ENCODE assay signal across 19 cellular contexts in the genomic region with DNA sequence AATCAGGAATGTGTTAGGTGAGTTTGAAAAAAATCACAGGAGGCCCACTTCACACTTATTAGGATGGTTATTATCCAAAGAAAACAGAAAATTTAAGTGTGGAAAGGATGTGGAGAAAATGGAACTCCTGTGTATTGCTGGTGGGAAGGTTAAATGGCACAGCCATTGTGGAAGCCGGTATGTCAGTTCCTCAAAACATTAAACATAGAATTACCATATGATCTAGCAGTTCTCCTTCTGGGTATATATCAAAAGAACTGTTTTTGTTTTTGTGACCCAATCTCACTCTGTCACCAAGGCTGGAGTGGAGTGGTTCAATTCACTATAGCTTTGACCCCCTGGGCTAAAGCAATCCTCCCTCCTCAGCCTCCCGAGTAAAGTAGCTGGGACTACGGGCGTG. TPM values are rescaled to one million over a fixed set of nuclear protein-coding genes. Genes with fewer than 3 reads are reported as not detected.
DNase-seq lines count a peak whose midpoint lies in the region; ATAC-seq and TF ChIP-seq lines count a peak whose summit lies in the region.
"Had no signal": no experiment of that assay in that cellular context is flagged by ENCODE, and none has a peak within 500 bp of the region (broad histone marks: within the 10 kb centered on the region; RNA-seq: fewer than 3 reads in every experiment).

No MANE protein-coding gene starts in this region.

- H3K4me1 Mint-ChIP-seq in CD14-positive monocyte, result peaks cover 24% of the 10 kb centered on the region
- H3K4me1 Mint-ChIP-seq in neural crest cell, result peaks cover 25% of the 10 kb centered on the region
- peaks cover 16% of the 10 kb centered on the region for H3K4me1 Mint-ChIP-seq in activated T-helper 2 cell treated with anti-CD3 and anti-CD28 coated beads, Interferon-gamma antibody, Interleukin-2, Interleukin-4, amounts not matched to agents 10 μg/mL and 5 μg/mL and 100 μg/mL, durations not matched to agents 14 hours and 24 hours and 36 hours (ENCODE audit: low read depth)

- H3K27me3 Mint-ChIP-seq in CD14-positive monocyte (ENCODE audit: low read depth in 3 of 3) (no peaks in the 10 kb centered on the region), neural crest cell (ENCODE audit: low read depth) (no peaks in the 10 kb centered on the region)
- no peaks in the 10 kb centered on the region for H3K27me3 Mint-ChIP-seq in activated T-helper 2 cell treated with anti-CD3 and anti-CD28 coated beads, Interferon-gamma antibody, Interleukin-2, Interleukin-4, amounts not matched to agents 10 μg/mL and 5 μg/mL and 100 μg/mL, durations not matched to agents 14 hours and 24 hours and 36 hours (ENCODE audit: low read depth)
- H3K27me3 Mint-ChIP-seq: CD4-positive, alpha-beta T cell had no signal

- H3F3A ChIP-seq in PC-3 (ENCODE audit: low read length, unreplicated experiment), result no peaks in the 10 kb centered on the region

- DNase-seq in CD14-positive monocyte (ENCODE audit: low spot score) (no peak), PC-3 (no peak), colonic mucosa (no peak), neural crest cell (ENCODE audit: low read depth, low spot score) (no peak), T-helper 2 cell (no peak), NCI-H1092 (lab: John Stamatoyannopoulos, UW) (no peak)
- no peak for DNase-seq in activated T-helper 2 cell treated with anti-CD3 and anti-CD28 coated beads, Interferon-gamma antibody, Interleukin-2, Interleukin-4, amounts not matched to agents 10 μg/mL and 5 μg/mL and 100 μg/mL, durations not matched to agents 14 hours and 24 hours and 36 hours (ENCODE audit: low spot score)
- DNase-seq: CD4-positive, alpha-beta T cell; DMS79 treated with DMSO at 0.1 percent for 48 hours; KBM-7; NCI-H1417; NCI-H1930; NCI-H2171; NCI-H446 treated with DMSO at 0.1 percent for 48 hours; NCI-H748 treated with DMSO at 0.1 percent for 48 hours; SHP77 had no signal

- H3K27ac ChIP-seq in PC-3 (ENCODE audit: low read length) (0 out of 2 replicates have a peak overlapping the region, but pooled peaks have one; percentile 2), colonic mucosa (peak overlapping the region; percentile 16)

- peak overlapping the region; percentile 17 to 81 (median 69) for H3K27ac Mint-ChIP-seq in CD14-positive monocyte
- peak overlapping the region; percentile 41 for H3K27ac Mint-ChIP-seq in neural crest cell (ENCODE audit: unreplicated experiment)
- no peak overlapping the region for H3K27ac Mint-ChIP-seq in activated T-helper 2 cell treated with anti-CD3 and anti-CD28 coated beads, Interferon-gamma antibody, Interleukin-2, Interleukin-4, amounts not matched to agents 10 μg/mL and 5 μg/mL and 100 μg/mL, durations not matched to agents 14 hours and 24 hours and 36 hours
- H3K27ac Mint-ChIP-seq: CD4-positive, alpha-beta T cell had no signal

- H3K4me3 Mint-ChIP-seq in CD14-positive monocyte (no peak overlapping the region), neural crest cell (no peak overlapping the region)
- no peak overlapping the region for H3K4me3 Mint-ChIP-seq in activated T-helper 2 cell treated with anti-CD3 and anti-CD28 coated beads, Interferon-gamma antibody, Interleukin-2, Interleukin-4, amounts not matched to agents 10 μg/mL and 5 μg/mL and 100 μg/mL, durations not matched to agents 14 hours and 24 hours and 36 hours (ENCODE audit: low read depth)
- H3K4me3 Mint-ChIP-seq: CD4-positive, alpha-beta T cell had no signal

- peaks cover 35 to 53% of the 10 kb centered on the region in 2 donors for H3K36me3 Mint-ChIP-seq in CD14-positive monocyte
- peaks cover 2% of the 10 kb centered on the region for H3K36me3 Mint-ChIP-seq in neural crest cell (ENCODE audit: low read depth)
- peaks cover 26% of the 10 kb centered on the region for H3K36me3 Mint-ChIP-seq in activated T-helper 2 cell treated with anti-CD3 and anti-CD28 coated beads, Interferon-gamma antibody, Interleukin-2, Interleukin-4, amounts not matched to agents 10 μg/mL and 5 μg/mL and 100 μg/mL, durations not matched to agents 14 hours and 24 hours and 36 hours (ENCODE audit: low read depth)

- H3K79me2 ChIP-seq in PC-3 (ENCODE audit: low read length), result peaks cover 41% of the 10 kb centered on the region

- no TSS peak for BruUV-seq in PC-3 (replicated peaks; lab: Mats Ljungman, UMichigan)

- no peak overlapping the region for H3K4me2 ChIP-seq in PC-3 (ENCODE audit: low read length)

- H3K4me1 ChIP-seq in PC-3 (ENCODE audit: insufficient read depth, low read length) (peaks cover 23% of the 10 kb centered on the region), colonic mucosa (peaks cover 13% of the 10 kb centered on the region)

- intact Hi-C loops in CD14-positive monocyte (cut with micrococcal nuclease) (no loop called here), PC-3 (cut with micrococcal nuclease) (no loop called here), colonic mucosa (cut with DNase I) (no loop called here)
- intact Hi-C loops in activated T-helper 2 cell treated with anti-CD3 and anti-CD28 coated beads, Interferon-gamma antibody, Interleukin-2, Interleukin-4, amounts not matched to agents 10 μg/mL and 5 μg/mL and 100 μg/mL, durations not matched to agents 14 hours and 24 hours and 36 hours (cut with micrococcal nuclease), result no loop called here

- POLR2A ChIA-PET in PC-3 (lab: Charles Lee; ENCODE audit: unreplicated experiment), result interaction anchor here (0.7 kb wide), 1 partner anchor 30 kb away, joined by 3 read pairs; no protein-coding TSS in a partner anchor

- H3K36me3 ChIP-seq in PC-3 (ENCODE audit: low read depth, low read length), result 0 out of 2 replicates have a peak, but pooled peaks cover 3% of the 10 kb centered on the region
- no peaks in the 10 kb centered on the region for H3K36me3 ChIP-seq in colonic mucosa

- no peak for ATAC-seq in PC-3
- no peak for ATAC-seq in activated CD4-positive, CD25-positive, alpha-beta regulatory T cell treated with anti-CD3 and anti-CD28 coated beads, Interleukin-2, amount 50 U/mL, for 24 hours
- ATAC-seq: Panc1 had no signal

- no peaks in the 10 kb centered on the region for H4K20me1 ChIP-seq in PC-3 (ENCODE audit: low read length)

- H3K9me2 ChIP-seq in PC-3 (replicated peaks; ENCODE audit: low read length), result no peaks in the 10 kb centered on the region

- H3K9me3 ChIP-seq in PC-3 (ENCODE audit: low read length) (no peaks in the 10 kb centered on the region), colonic mucosa (no peaks in the 10 kb centered on the region)

- CTCF ChIA-PET in PC-3 (lab: Charles Lee), result no interaction called here

- H3K27me3 ChIP-seq in PC-3 (ENCODE audit: low read length) (no peaks in the 10 kb centered on the region), colonic mucosa (no peaks in the 10 kb centered on the region)

- TF ChIP-seq CTCF in CD14-positive monocyte (IDR thresholded peaks at IDR 0.05) (no peak), PC-3 (conservative IDR thresholded peaks at IDR 0.05; ENCODE audit: low read depth, low read length) (no peak), colonic mucosa (IDR thresholded peaks at IDR 0.05) (no peak), neural crest cell (conservative IDR thresholded peaks at IDR 0.05) (no peak)

- H3K4me3 ChIP-seq in PC-3 (ENCODE audit: low read length) (no peak overlapping the region), colonic mucosa (no peak overlapping the region)

- H3K9ac ChIP-seq in PC-3 (ENCODE audit: low read length), result no peak overlapping the region
- H3K9ac ChIP-seq in colonic mucosa (ENCODE audit: low read depth in 2 of 2, low read length in 2 of 2), result no peak overlapping the region

- H2AFZ ChIP-seq in PC-3 (ENCODE audit: low read length), result no peak overlapping the region

- H3K9me3 Mint-ChIP-seq in CD14-positive monocyte (no peaks in the 10 kb centered on the region), neural crest cell (no peaks in the 10 kb centered on the region)
- H3K9me3 Mint-ChIP-seq in activated T-helper 2 cell treated with anti-CD3 and anti-CD28 coated beads, Interferon-gamma antibody, Interleukin-2, Interleukin-4, amounts not matched to agents 10 μg/mL and 5 μg/mL and 100 μg/mL, durations not matched to agents 14 hours and 24 hours and 36 hours, result no peaks in the 10 kb centered on the region
- H3K9me3 Mint-ChIP-seq: CD4-positive, alpha-beta T cell had no signal

RNA-seq across cellular contexts. Expression of a gene that starts 10.4 kb away (rescaled TPM):
- 10 to 100 TPM in 1 of 2 donors, 1 to 10 TPM in 1; 8.2 to 10.3 TPM for polyA plus RNA-seq in CD14-positive monocyte
- 32.3 and 39.6 TPM in 2 replicates for total RNA-seq in PC-3 (2014; rRNA removed)
- 10 to 100 TPM; 22.9 to 27.9 TPM for total RNA-seq in colonic mucosa
- total RNA-seq in neural crest cell, result 24.2 and 25.5 TPM in 2 replicates
- 37.6 and 39.3 TPM in 2 replicates for total RNA-seq in activated T-helper 2 cell treated with anti-CD3 and anti-CD28 coated beads, Interferon-gamma antibody, Interleukin-2, Interleukin-4, amounts not matched to agents 10 μg/mL and 5 μg/mL and 100 μg/mL, durations not matched to agents 14 hours and 24 hours and 36 hours

RNA-seq across cellular contexts. Expression of a gene that starts 10.8 kb away (rescaled TPM):
- polyA plus RNA-seq in CD14-positive monocyte, result 10 to 100 TPM; 15.7 to 21.5 TPM
- total RNA-seq in PC-3 (2014; rRNA removed) (51.2 and 53.3 TPM in 2 replicates), colonic mucosa (10 to 100 TPM; 38.1 to 48.0 TPM), neural crest cell (39.3 and 44.5 TPM in 2 replicates)
- total RNA-seq in activated T-helper 2 cell treated with anti-CD3 and anti-CD28 coated beads, Interferon-gamma antibody, Interleukin-2, Interleukin-4, amounts not matched to agents 10 μg/mL and 5 μg/mL and 100 μg/mL, durations not matched to agents 14 hours and 24 hours and 36 hours, result 44.4 and 48.0 TPM in 2 replicates

RNA-seq across cellular contexts. Expression of a gene that starts 26.7 kb away (rescaled TPM):
- under 1 TPM in 1 of 2 donors, not detected in 1; 0.23 TPM for polyA plus RNA-seq in CD14-positive monocyte
- total RNA-seq in PC-3 (2014; rRNA removed) (0.63 and 1.5 TPM in 2 replicates), colonic mucosa (under 1 TPM; 0.74 to 0.80 TPM), neural crest cell (0.44 and 0.61 TPM in 2 replicates)
- total RNA-seq in activated T-helper 2 cell treated with anti-CD3 and anti-CD28 coated beads, Interferon-gamma antibody, Interleukin-2, Interleukin-4, amounts not matched to agents 10 μg/mL and 5 μg/mL and 100 μg/mL, durations not matched to agents 14 hours and 24 hours and 36 hours, result 0.48 and 0.76 TPM in 2 replicates

RNA-seq across cellular contexts. Expression of a gene that starts 32.0 kb away (rescaled TPM):
- not detected for polyA plus RNA-seq in CD14-positive monocyte
- total RNA-seq in PC-3 (2014; rRNA removed), result 0.33 TPM in 1 of 2 replicates, not detected in the other
- 100 to 1,000 TPM; 137 to 166 TPM for total RNA-seq in colonic mucosa
- total RNA-seq in neural crest cell, result not detected in 2 replicates
- not detected in 2 replicates for total RNA-seq in activated T-helper 2 cell treated with anti-CD3 and anti-CD28 coated beads, Interferon-gamma antibody, Interleukin-2, Interleukin-4, amounts not matched to agents 10 μg/mL and 5 μg/mL and 100 μg/mL, durations not matched to agents 14 hours and 24 hours and 36 hours
- total RNA-seq: CD4-positive, alpha-beta T cell; M059J had no signal

RNA-seq across cellular contexts. Expression of a gene that starts 32.6 kb away (rescaled TPM):
- 10 to 100 TPM; 45.9 to 46.7 TPM for polyA plus RNA-seq in CD14-positive monocyte
- total RNA-seq in PC-3 (2014; rRNA removed) (58.9 and 65.8 TPM in 2 replicates), colonic mucosa (10 to 100 TPM; 39.5 to 42.5 TPM), neural crest cell (9.1 and 9.9 TPM in 2 replicates)
- 43.7 and 44.7 TPM in 2 replicates for total RNA-seq in activated T-helper 2 cell treated with anti-CD3 and anti-CD28 coated beads, Interferon-gamma antibody, Interleukin-2, Interleukin-4, amounts not matched to agents 10 μg/mL and 5 μg/mL and 100 μg/mL, durations not matched to agents 14 hours and 24 hours and 36 hours
